ENCODE assay signal across 19 cellular contexts in genomic region chr11:58776891-58777451, GRCh38. TPM values are rescaled to one million over a fixed set of nuclear protein-coding genes. Genes with fewer than 3 reads are reported as not detected.
"Had no signal": no experiment of that assay in that cellular context is flagged by ENCODE, and none has a peak within 500 bp of the region (broad histone marks: within the 10 kb centered on the region; RNA-seq: fewer than 3 reads in every experiment).

No MANE protein-coding gene starts in this region.

- DNase-seq: activated CD4-positive, alpha-beta T cell treated with anti-CD3 and anti-CD28 coated beads, Interleukin-2, amount 10 ng/mL, durations not matched to agents 24 days and 14 days; activated CD8-positive, alpha-beta T cell treated with anti-CD3 and anti-CD28 coated beads for 36 hours; activated effector memory CD4-positive, alpha-beta T cell treated with Interleukin-2 at 50 U/mL for 16 hours; activated naive CD4-positive, alpha-beta T cell treated with anti-CD3 and anti-CD28 coated beads, Interleukin-2, amount 50 U/mL, for 16 hours; activated T-cell treated with anti-CD3 and anti-CD28 coated beads, Interleukin-2, amount 50 U/mL, for 24 hours; aorta; brain microvascular endothelial cell; central memory CD4-positive, alpha-beta T cell; gastrocnemius medialis; kidney; nucleus accumbens; spleen; stimulated activated naive B cell treated with anti-CD40 and anti-IgM and Interleukin-4, amounts not matched to agents 10 μg/mL and 1 μg/mL and 100 μg/mL, for 72 hours; thyroid gland; uterus had no signal

- H3K4me3 ChIP-seq: gastrocnemius medialis, lung, spleen, thyroid gland, uterus had no signal

- H3K36me3 ChIP-seq: brain microvascular endothelial cell, gastrocnemius medialis, spleen, thyroid gland, uterus had no signal

- H3K4me1 Mint-ChIP-seq: activated CD4-positive, alpha-beta T cell treated with anti-CD3 and anti-CD28 coated beads, Interleukin-2, amount 10 ng/mL, durations not matched to agents 24 days and 14 days; nephron; stimulated activated naive B cell treated with anti-CD40 and anti-IgM and Interleukin-4, amounts not matched to agents 10 μg/mL and 1 μg/mL and 100 μg/mL, for 72 hours had no signal

- ATAC-seq: activated CD8-positive, alpha-beta T cell treated with anti-CD3 and anti-CD28 coated beads for 36 hours; gastrocnemius medialis; stimulated activated naive B cell treated with anti-CD40 and anti-IgM and Interleukin-4, amounts not matched to agents 10 μg/mL and 1 μg/mL and 100 μg/mL, for 72 hours had no signal

- H3K27me3 Mint-ChIP-seq: activated CD4-positive, alpha-beta T cell treated with anti-CD3 and anti-CD28 coated beads, Interleukin-2, amount 10 ng/mL, durations not matched to agents 24 days and 14 days; stimulated activated naive B cell treated with anti-CD40 and anti-IgM and Interleukin-4, amounts not matched to agents 10 μg/mL and 1 μg/mL and 100 μg/mL, for 72 hours had no signal

- H3K27me3 ChIP-seq: brain microvascular endothelial cell, gastrocnemius medialis, spleen, thyroid gland, uterus had no signal

- H3K4me3 Mint-ChIP-seq: activated CD4-positive, alpha-beta T cell treated with anti-CD3 and anti-CD28 coated beads, Interleukin-2, amount 10 ng/mL, durations not matched to agents 24 days and 14 days; activated CD8-positive, alpha-beta T cell treated with anti-CD3 and anti-CD28 coated beads for 36 hours; activated T-cell treated with anti-CD3 and anti-CD28 coated beads, Interleukin-2, amount 50 U/mL, for 24 hours; nephron; stimulated activated naive B cell treated with anti-CD40 and anti-IgM and Interleukin-4, amounts not matched to agents 10 μg/mL and 1 μg/mL and 100 μg/mL, for 72 hours had no signal

- H3K27ac Mint-ChIP-seq: activated CD4-positive, alpha-beta T cell treated with anti-CD3 and anti-CD28 coated beads, Interleukin-2, amount 10 ng/mL, durations not matched to agents 24 days and 14 days; activated CD8-positive, alpha-beta T cell treated with anti-CD3 and anti-CD28 coated beads for 36 hours; activated T-cell treated with anti-CD3 and anti-CD28 coated beads, Interleukin-2, amount 50 U/mL, for 24 hours; nephron; stimulated activated naive B cell treated with anti-CD40 and anti-IgM and Interleukin-4, amounts not matched to agents 10 μg/mL and 1 μg/mL and 100 μg/mL, for 72 hours had no signal

- H3K9me3 ChIP-seq: gastrocnemius medialis, spleen, thyroid gland, uterus had no signal

- H3K9me3 Mint-ChIP-seq: activated CD4-positive, alpha-beta T cell treated with anti-CD3 and anti-CD28 coated beads, Interleukin-2, amount 10 ng/mL, durations not matched to agents 24 days and 14 days; nephron had no signal

- H3K27ac ChIP-seq: brain microvascular endothelial cell, gastrocnemius medialis, thyroid gland, uterus had no signal

- H3K4me1 ChIP-seq: gastrocnemius medialis, spleen, thyroid gland, uterus had no signal

- FAIRE-seq: colon, kidney had no signal

RNA-seq across cellular contexts. Expression of gene GLYAT, which starts 45.2 kb away (rescaled TPM):
- total RNA-seq: activated CD4-positive, alpha-beta T cell treated with anti-CD3 and anti-CD28 coated beads, Interleukin-2, amount 10 ng/mL, durations not matched to agents 24 days and 14 days; activated CD8-positive, alpha-beta T cell treated with anti-CD3 and anti-CD28 coated beads for 36 hours; aorta; lung; spleen; thyroid gland; uterus had no signal
- polyA plus RNA-seq: aorta, esophagus, lung, spleen had no signal
